In the genomic region with DNA sequence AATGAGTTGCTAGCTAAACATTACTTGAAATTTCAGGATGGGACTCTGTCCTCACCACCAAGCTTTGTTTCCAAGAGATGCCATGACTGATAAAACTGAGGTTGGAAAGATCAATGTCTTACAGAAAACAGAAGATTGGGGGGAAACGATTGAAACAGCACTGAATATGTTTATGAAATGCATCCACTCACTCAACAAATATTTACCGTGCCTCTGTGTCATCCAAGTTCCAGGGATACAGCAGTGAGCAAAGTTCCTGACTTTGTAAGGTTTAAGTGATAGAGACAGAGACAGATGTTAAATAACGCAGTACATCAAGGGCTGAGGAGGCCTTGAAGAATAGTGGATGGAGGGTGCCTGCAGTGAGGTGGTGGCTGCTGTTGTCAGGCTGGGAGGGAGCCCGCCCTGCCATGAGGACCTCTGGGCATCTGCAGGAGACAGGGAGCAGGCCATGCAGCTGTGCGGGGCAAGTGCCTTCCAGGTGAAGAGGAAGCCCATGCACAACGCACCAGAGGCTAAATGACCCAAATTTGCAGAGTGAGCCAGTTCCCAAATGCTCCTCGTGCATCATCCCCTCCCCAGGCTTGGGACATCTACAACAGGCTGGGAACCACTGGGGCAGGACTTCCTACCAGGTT, we compare ENCODE assay signal across 17 cellular contexts.
"Had no signal": no experiment of that assay in that cellular context is flagged by ENCODE, and none has a peak within 500 bp of the region (broad histone marks: within the 10 kb centered on the region; RNA-seq: fewer than 3 reads in every experiment).

No MANE protein-coding gene starts in this region.

- H3K27me3 Mint-ChIP-seq: memory B cell; naive thymus-derived CD8-positive, alpha-beta T cell had no signal

- H3K4me1 ChIP-seq: tibial nerve, uterus had no signal

- ATAC-seq: naive thymus-derived CD8-positive, alpha-beta T cell had no signal

- H3K36me3 ChIP-seq: cardiac muscle cell, right atrium auricular region, tibial nerve, uterus, WERI-Rb-1 had no signal

- H3K9me3 Mint-ChIP-seq: activated naive CD4-positive, alpha-beta T cell treated with anti-CD3 and anti-CD28 coated beads for 36 hours; activated T-helper 2 cell treated with anti-CD3 and anti-CD28 coated beads, Interferon-gamma antibody, Interleukin-2, Interleukin-4, amounts not matched to agents 10 μg/mL and 5 μg/mL and 100 μg/mL, durations not matched to agents 14 hours and 24 hours and 36 hours; naive thymus-derived CD8-positive, alpha-beta T cell had no signal

- H3K4me3 Mint-ChIP-seq: activated naive CD4-positive, alpha-beta T cell treated with anti-CD3 and anti-CD28 coated beads for 36 hours; memory B cell; naive thymus-derived CD8-positive, alpha-beta T cell had no signal

- H3K27ac Mint-ChIP-seq: activated naive CD4-positive, alpha-beta T cell treated with anti-CD3 and anti-CD28 coated beads for 36 hours; activated T-helper 2 cell treated with anti-CD3 and anti-CD28 coated beads, Interferon-gamma antibody, Interleukin-2, Interleukin-4, amounts not matched to agents 10 μg/mL and 5 μg/mL and 100 μg/mL, durations not matched to agents 14 hours and 24 hours and 36 hours; memory B cell had no signal

- H3K27ac ChIP-seq: cardiac muscle cell, right atrium auricular region, tibial nerve, uterus, WERI-Rb-1 had no signal

- H3K27me3 ChIP-seq: cardiac muscle cell, right atrium auricular region, tibial nerve, uterus had no signal

- DNase-seq: activated CD4-positive, alpha-beta T cell treated with anti-CD3 and anti-CD28 coated beads, Interleukin-2, amount 50 U/mL, for 48 hours; activated naive CD4-positive, alpha-beta T cell treated with anti-CD3 and anti-CD28 coated beads for 36 hours; naive thymus-derived CD8-positive, alpha-beta T cell; nucleus accumbens; posterior cingulate gyrus; small intestine; stimulated activated CD4-positive, alpha-beta T cell treated with anti-CD3 and anti-CD28 coated beads, Interleukin-4, amount 100 ng/mL, for 4 hours; stimulated activated CD8-positive, alpha-beta memory T cell treated with anti-CD3 and anti-CD28 coated beads, Interleukin-4, amount 100 ng/mL, for 48 hours; stimulated activated naive CD4-positive, alpha-beta T cell treated with Interleukin-2 at 50 U/mL for 16 hours; substantia nigra; uterus; WERI-Rb-1 had no signal

- H3K4me3 ChIP-seq: cardiac muscle cell, right atrium auricular region, tibial nerve, uterus had no signal

- H3K9me3 ChIP-seq: right atrium auricular region, tibial nerve, uterus had no signal
